27 cellular contexts compared by ENCODE assay signal in the genomic region with DNA sequence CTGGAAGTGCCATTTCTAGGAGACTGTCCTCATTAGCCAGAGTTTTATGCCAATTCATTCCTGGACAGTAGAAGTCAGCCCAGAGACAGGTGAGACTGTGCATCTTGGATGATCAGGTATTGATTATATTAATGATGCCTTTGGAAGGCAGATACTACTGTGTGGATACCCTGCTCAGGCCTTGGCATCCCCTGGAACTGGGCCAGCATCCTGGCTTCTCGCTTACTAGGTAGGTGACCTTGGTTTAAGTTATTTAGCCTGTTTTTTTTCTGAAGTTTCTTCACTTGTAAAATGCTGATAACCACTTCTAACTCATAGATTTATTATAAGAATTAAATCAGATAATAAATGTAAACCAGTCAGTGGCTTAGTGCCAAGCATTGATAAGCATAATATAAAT.
"Had no signal": no experiment of that assay in that cellular context is flagged by ENCODE, and none has a peak within 500 bp of the region (broad histone marks: within the 10 kb centered on the region; RNA-seq: fewer than 3 reads in every experiment).

No MANE protein-coding gene starts in this region.

- H3K27ac ChIP-seq: adrenal gland, breast epithelium, coronary artery, dorsolateral prefrontal cortex, epithelial cell of prostate, esophagus squamous epithelium, gastroesophageal sphincter, heart right ventricle had no signal

- H3K9me3 ChIP-seq: adrenal gland, breast epithelium, esophagus squamous epithelium, gastroesophageal sphincter, heart right ventricle had no signal

- DNase-seq: activated CD4-positive, alpha-beta memory T cell treated with anti-CD3 and anti-CD28 coated beads for 36 hours; activated CD4-positive, alpha-beta T cell treated with anti-CD3 and anti-CD28 coated beads for 36 hours; activated CD4-positive, alpha-beta T cell treated with anti-CD3 and anti-CD28 coated beads, Interleukin-2, amount 10 ng/mL, durations not matched to agents 24 days and 14 days; activated CD4-positive, CD25-positive, alpha-beta regulatory T cell; activated CD4-positive, CD25-positive, alpha-beta regulatory T cell treated with anti-CD3 and anti-CD28 coated beads, Interleukin-2, amount 50 U/mL, for 72 hours; activated CD8-positive, alpha-beta memory T cell treated with anti-CD3 and anti-CD28 coated beads, Interleukin-2, amount 10 ng/mL, durations not matched to agents 7 days and 5 days; activated CD8-positive, alpha-beta memory T cell treated with anti-CD3 and anti-CD28 coated beads, Interleukin-2, amount 50 U/mL, for 4 hours; activated CD8-positive, alpha-beta T cell treated with anti-CD3 and anti-CD28 coated beads, Interleukin-2, amount 10 ng/mL, durations not matched to agents 7 days and 5 days; activated effector memory CD4-positive, alpha-beta T cell treated with anti-CD3 and anti-CD28 coated beads, Interleukin-2, amount 50 U/mL, for 16 hours; activated naive CD4-positive, alpha-beta T cell treated with anti-CD3 and anti-CD28 coated beads for 36 hours; activated naive CD8-positive, alpha-beta T cell treated with anti-CD3 and anti-CD28 coated beads for 36 hours; activated naive CD8-positive, alpha-beta T cell treated with anti-CD3 and anti-CD28 coated beads, Interleukin-2, amount 50 U/mL, for 24 hours; activated T-cell treated with anti-CD3 and anti-CD28 coated beads, Interleukin-2, amount 50 U/mL, for 1 hour; activated T-cell treated with anti-CD3 and anti-CD28 coated beads, Interleukin-2, amount 50 U/mL, for 48 hours; amygdala; aorta; dorsolateral prefrontal cortex; effector memory CD4-positive, alpha-beta T cell; esophagus squamous epithelium; foreskin melanocyte; heart right ventricle; T-helper 2 cell had no signal

- H3K27me3 ChIP-seq: adrenal gland, breast epithelium, esophagus squamous epithelium, gastroesophageal sphincter had no signal

- H3K36me3 ChIP-seq: adrenal gland, breast epithelium, esophagus squamous epithelium, gastroesophageal sphincter, heart right ventricle had no signal

- ATAC-seq: activated CD4-positive, alpha-beta T cell treated with anti-CD3 and anti-CD28 coated beads for 36 hours; activated CD8-positive, alpha-beta memory T cell treated with anti-CD3 and anti-CD28 coated beads, Interleukin-2, amount 10 ng/mL, durations not matched to agents 7 days and 5 days; activated CD8-positive, alpha-beta T cell treated with anti-CD3 and anti-CD28 coated beads, Interleukin-2, amount 10 ng/mL, durations not matched to agents 7 days and 5 days; activated naive CD8-positive, alpha-beta T cell treated with anti-CD3 and anti-CD28 coated beads, Interleukin-2, amount 50 U/mL, for 24 hours; gastroesophageal sphincter; heart right ventricle had no signal

- H3K4me1 ChIP-seq: breast epithelium, esophagus squamous epithelium, heart right ventricle had no signal

- H3K4me3 ChIP-seq: adrenal gland, breast epithelium, coronary artery, dorsolateral prefrontal cortex, esophagus squamous epithelium, gastroesophageal sphincter, heart right ventricle had no signal
